In genomic region chr6:11275598-11275997, GRCh38 we compare ENCODE assay signal across 1 cellular context.
TF ChIP-seq lines count a peak whose summit lies in the region.

No MANE protein-coding gene starts in this region.

TF ChIP-seq in HepG2, 621 proteins besides CTCF, POLR2A, EP300 and RAD21 (continued from another document and continues in another):
- TF ChIP-seq, protein P1, sequence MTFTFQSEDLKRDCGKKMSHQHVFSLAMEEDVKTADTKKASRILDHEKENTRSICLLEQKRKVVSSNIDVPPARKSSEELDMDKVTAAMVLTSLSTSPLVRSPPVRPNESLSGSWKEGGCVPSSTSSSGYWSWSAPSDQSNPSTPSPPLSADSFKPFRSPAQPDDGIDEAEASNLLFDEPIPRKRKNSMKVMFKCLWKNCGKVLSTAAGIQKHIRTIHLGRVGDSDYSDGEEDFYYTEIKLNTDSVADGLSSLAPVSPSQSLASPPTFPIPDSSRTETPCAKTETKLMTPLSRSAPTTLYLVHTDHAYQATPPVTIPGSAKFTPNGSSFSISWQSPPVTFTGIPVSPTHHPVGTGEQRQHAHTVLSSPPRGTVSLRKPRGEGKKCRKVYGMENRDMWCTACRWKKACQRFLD (CRISPR knock-in tag; IDR thresholded peaks at IDR 0.05; ENCODE audit: borderline replicate concordance) = no peak
- TF ChIP-seq FOXA1 (IDR thresholded peaks at IDR 0.05) (no peak), FOXA1 (CRISPR knock-in tag; IDR thresholded peaks at IDR 0.05) (peak; percentile 81), MAFG (CRISPR knock-in tag; IDR thresholded peaks at IDR 0.05) (peak; percentile 75), YEATS2 (CRISPR knock-in tag; IDR thresholded peaks at IDR 0.05; ENCODE audit: borderline replicate concordance) (peak; percentile 47; the same call in 1 of the 2 replicates), MLX (CRISPR knock-in tag; IDR thresholded peaks at IDR 0.05) (0 out of 2 replicates have a peak, but pooled peaks have one; percentile 61), KAT2B (IDR thresholded peaks at IDR 0.05; ENCODE audit: borderline replicate concordance, low read depth, low read length) (no peak), FLYWCH1 (CRISPR knock-in tag; IDR thresholded peaks at IDR 0.05) (no peak), IRF1 (CRISPR knock-in tag; IDR thresholded peaks at IDR 0.05; ENCODE audit: low read depth) (no peak), HMG20A (CRISPR knock-in tag; IDR thresholded peaks at IDR 0.05; ENCODE audit: borderline replicate concordance) (peak; percentile 84; the same call in 1 of the 2 replicates), ZNF432 (CRISPR knock-in tag; IDR thresholded peaks at IDR 0.05; ENCODE audit: borderline replicate concordance) (no peak), ZNF260 (CRISPR knock-in tag; IDR thresholded peaks at IDR 0.05; ENCODE audit: borderline replicate concordance, low read depth) (no peak), NFKBIZ (CRISPR knock-in tag; IDR thresholded peaks at IDR 0.05) (0 out of 2 replicates have a peak, but pooled peaks have one; percentile 51), KAT8 (CRISPR knock-in tag; IDR thresholded peaks at IDR 0.05) (peak; percentile 72; the same call in 1 of the 2 replicates), ONECUT2 (CRISPR knock-in tag; IDR thresholded peaks at IDR 0.05) (no peak), ZNF761 (CRISPR knock-in tag; conservative IDR thresholded peaks at IDR 0.05) (no peak), ZNF576 (CRISPR knock-in tag; IDR thresholded peaks at IDR 0.05) (no peak), ZNF768 (CRISPR knock-in tag; IDR thresholded peaks at IDR 0.05) (no peak), GABPA (IDR thresholded peaks at IDR 0.05; ENCODE audit: low read depth, low read length) (no peak), GABPA (CRISPR knock-in tag; IDR thresholded peaks at IDR 0.05; ENCODE audit: low read depth) (no peak), KDM3A (CRISPR knock-in tag; IDR thresholded peaks at IDR 0.05; ENCODE audit: low read depth) (peak; percentile 56; the same call in 1 of the 2 replicates), ZNF770 (CRISPR knock-in tag; IDR thresholded peaks at IDR 0.05) (no peak), ZNF614 (CRISPR knock-in tag; IDR thresholded peaks at IDR 0.05; ENCODE audit: borderline replicate concordance) (peak; percentile 56; the same call in 1 of the 2 replicates), CENPX (CRISPR knock-in tag; IDR thresholded peaks at IDR 0.05) (no peak), ZNF143 (CRISPR knock-in tag; IDR thresholded peaks at IDR 0.05) (peak; percentile 63), NFE2 (CRISPR knock-in tag; IDR thresholded peaks at IDR 0.05) (no peak), MIER3 (CRISPR knock-in tag; IDR thresholded peaks at IDR 0.05; ENCODE audit: borderline replicate concordance) (0 out of 2 replicates have a peak, but pooled peaks have one; percentile 57), ZSCAN21 (CRISPR knock-in tag; IDR thresholded peaks at IDR 0.05; ENCODE audit: borderline replicate concordance) (peak; percentile 55; the same call in 1 of the 2 replicates), SALL1 (CRISPR knock-in tag; IDR thresholded peaks at IDR 0.05) (peak; percentile 72), MAZ (IDR thresholded peaks at IDR 0.05; ENCODE audit: borderline replicate concordance, low read depth, low read length) (no peak), MAZ (CRISPR knock-in tag; IDR thresholded peaks at IDR 0.05; ENCODE audit: low read depth) (0 out of 2 replicates have a peak, but pooled peaks have one; percentile 41), MXD3 (CRISPR knock-in tag; IDR thresholded peaks at IDR 0.05) (no peak), CBX1 (IDR thresholded peaks at IDR 0.05; ENCODE audit: low read depth) (no peak), ZNF331 (CRISPR knock-in tag; IDR thresholded peaks at IDR 0.05) (peak; percentile 67; the same call in 1 of the 2 replicates), ZKSCAN8 (CRISPR knock-in tag; IDR thresholded peaks at IDR 0.05; ENCODE audit: borderline replicate concordance) (0 out of 2 replicates have a peak, but pooled peaks have one; percentile 52), SUZ12 (IDR thresholded peaks at IDR 0.05; ENCODE audit: low read depth, low read length) (no peak), HNRNPLL (IDR thresholded peaks at IDR 0.05; ENCODE audit: low read depth, low read length, poor library complexity, severe bottlenecking) (no peak), PPARG (CRISPR knock-in tag; conservative IDR thresholded peaks at IDR 0.05) (peak; percentile 60), ZFYVE20 (CRISPR knock-in tag; IDR thresholded peaks at IDR 0.05; ENCODE audit: borderline replicate concordance, low read depth) (no peak), MXD4 (CRISPR knock-in tag; IDR thresholded peaks at IDR 0.05) (no peak), SMAD9 (CRISPR knock-in tag; IDR thresholded peaks at IDR 0.05) (no peak), RCOR2 (CRISPR knock-in tag; IDR thresholded peaks at IDR 0.05) (peak; percentile 74; the same call in 1 of the 2 replicates), GLMP (CRISPR knock-in tag; IDR thresholded peaks at IDR 0.05; ENCODE audit: borderline replicate concordance) (no peak), RBAK (CRISPR knock-in tag; IDR thresholded peaks at IDR 0.05) (no peak)
- TF ChIP-seq, protein P2, sequence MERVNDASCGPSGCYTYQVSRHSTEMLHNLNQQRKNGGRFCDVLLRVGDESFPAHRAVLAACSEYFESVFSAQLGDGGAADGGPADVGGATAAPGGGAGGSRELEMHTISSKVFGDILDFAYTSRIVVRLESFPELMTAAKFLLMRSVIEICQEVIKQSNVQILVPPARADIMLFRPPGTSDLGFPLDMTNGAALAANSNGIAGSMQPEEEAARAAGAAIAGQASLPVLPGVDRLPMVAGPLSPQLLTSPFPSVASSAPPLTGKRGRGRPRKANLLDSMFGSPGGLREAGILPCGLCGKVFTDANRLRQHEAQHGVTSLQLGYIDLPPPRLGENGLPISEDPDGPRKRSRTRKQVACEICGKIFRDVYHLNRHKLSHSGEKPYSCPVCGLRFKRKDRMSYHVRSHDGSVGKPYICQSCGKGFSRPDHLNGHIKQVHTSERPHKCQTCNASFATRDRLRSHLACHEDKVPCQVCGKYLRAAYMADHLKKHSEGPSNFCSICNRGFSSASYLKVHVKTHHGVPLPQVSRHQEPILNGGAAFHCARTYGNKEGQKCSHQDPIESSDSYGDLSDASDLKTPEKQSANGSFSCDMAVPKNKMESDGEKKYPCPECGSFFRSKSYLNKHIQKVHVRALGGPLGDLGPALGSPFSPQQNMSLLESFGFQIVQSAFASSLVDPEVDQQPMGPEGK (CRISPR knock-in tag; IDR thresholded peaks at IDR 0.05) = peak; percentile 65
- TF ChIP-seq, protein P3, sequence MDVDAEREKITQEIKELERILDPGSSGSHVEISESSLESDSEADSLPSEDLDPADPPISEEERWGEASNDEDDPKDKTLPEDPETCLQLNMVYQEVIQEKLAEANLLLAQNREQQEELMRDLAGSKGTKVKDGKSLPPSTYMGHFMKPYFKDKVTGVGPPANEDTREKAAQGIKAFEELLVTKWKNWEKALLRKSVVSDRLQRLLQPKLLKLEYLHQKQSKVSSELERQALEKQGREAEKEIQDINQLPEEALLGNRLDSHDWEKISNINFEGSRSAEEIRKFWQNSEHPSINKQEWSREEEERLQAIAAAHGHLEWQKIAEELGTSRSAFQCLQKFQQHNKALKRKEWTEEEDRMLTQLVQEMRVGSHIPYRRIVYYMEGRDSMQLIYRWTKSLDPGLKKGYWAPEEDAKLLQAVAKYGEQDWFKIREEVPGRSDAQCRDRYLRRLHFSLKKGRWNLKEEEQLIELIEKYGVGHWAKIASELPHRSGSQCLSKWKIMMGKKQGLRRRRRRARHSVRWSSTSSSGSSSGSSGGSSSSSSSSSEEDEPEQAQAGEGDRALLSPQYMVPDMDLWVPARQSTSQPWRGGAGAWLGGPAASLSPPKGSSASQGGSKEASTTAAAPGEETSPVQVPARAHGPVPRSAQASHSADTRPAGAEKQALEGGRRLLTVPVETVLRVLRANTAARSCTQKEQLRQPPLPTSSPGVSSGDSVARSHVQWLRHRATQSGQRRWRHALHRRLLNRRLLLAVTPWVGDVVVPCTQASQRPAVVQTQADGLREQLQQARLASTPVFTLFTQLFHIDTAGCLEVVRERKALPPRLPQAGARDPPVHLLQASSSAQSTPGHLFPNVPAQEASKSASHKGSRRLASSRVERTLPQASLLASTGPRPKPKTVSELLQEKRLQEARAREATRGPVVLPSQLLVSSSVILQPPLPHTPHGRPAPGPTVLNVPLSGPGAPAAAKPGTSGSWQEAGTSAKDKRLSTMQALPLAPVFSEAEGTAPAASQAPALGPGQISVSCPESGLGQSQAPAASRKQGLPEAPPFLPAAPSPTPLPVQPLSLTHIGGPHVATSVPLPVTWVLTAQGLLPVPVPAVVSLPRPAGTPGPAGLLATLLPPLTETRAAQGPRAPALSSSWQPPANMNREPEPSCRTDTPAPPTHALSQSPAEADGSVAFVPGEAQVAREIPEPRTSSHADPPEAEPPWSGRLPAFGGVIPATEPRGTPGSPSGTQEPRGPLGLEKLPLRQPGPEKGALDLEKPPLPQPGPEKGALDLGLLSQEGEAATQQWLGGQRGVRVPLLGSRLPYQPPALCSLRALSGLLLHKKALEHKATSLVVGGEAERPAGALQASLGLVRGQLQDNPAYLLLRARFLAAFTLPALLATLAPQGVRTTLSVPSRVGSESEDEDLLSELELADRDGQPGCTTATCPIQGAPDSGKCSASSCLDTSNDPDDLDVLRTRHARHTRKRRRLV (CRISPR knock-in tag; IDR thresholded peaks at IDR 0.05) = no peak
- TF ChIP-seq, protein P4, sequence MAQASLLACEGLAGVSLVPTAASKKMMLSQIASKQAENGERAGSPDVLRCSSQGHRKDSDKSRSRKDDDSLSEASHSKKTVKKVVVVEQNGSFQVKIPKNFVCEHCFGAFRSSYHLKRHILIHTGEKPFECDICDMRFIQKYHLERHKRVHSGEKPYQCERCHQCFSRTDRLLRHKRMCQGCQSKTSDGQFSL (CRISPR knock-in tag; IDR thresholded peaks at IDR 0.05) = no peak
- TF ChIP-seq, protein P5, sequence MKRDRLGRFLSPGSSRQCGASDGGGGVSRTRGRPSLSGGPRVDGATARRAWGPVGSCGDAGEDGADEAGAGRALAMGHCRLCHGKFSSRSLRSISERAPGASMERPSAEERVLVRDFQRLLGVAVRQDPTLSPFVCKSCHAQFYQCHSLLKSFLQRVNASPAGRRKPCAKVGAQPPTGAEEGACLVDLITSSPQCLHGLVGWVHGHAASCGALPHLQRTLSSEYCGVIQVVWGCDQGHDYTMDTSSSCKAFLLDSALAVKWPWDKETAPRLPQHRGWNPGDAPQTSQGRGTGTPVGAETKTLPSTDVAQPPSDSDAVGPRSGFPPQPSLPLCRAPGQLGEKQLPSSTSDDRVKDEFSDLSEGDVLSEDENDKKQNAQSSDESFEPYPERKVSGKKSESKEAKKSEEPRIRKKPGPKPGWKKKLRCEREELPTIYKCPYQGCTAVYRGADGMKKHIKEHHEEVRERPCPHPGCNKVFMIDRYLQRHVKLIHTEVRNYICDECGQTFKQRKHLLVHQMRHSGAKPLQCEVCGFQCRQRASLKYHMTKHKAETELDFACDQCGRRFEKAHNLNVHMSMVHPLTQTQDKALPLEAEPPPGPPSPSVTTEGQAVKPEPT (CRISPR knock-in tag; IDR thresholded peaks at IDR 0.05; ENCODE audit: low read depth) = no peak
- TF ChIP-seq, protein P6, sequence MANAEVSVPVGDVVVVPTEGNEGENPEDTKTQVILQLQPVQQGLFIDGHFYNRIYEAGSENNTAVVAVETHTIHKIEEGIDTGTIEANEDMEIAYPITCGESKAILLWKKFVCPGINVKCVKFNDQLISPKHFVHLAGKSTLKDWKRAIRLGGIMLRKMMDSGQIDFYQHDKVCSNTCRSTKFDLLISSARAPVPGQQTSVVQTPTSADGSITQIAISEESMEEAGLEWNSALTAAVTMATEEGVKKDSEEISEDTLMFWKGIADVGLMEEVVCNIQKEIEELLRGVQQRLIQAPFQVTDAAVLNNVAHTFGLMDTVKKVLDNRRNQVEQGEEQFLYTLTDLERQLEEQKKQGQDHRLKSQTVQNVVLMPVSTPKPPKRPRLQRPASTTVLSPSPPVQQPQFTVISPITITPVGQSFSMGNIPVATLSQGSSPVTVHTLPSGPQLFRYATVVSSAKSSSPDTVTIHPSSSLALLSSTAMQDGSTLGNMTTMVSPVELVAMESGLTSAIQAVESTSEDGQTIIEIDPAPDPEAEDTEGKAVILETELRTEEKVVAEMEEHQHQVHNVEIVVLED (CRISPR knock-in tag; IDR thresholded peaks at IDR 0.05; ENCODE audit: borderline replicate concordance) = no peak
